8 cellular contexts compared by ENCODE assay signal in genomic region chr17:58006924-58007780, GRCh38. TPM values are rescaled to one million over a fixed set of nuclear protein-coding genes. Genes with fewer than 3 reads are reported as not detected.
DNase-seq lines count a peak whose midpoint lies in the region; ATAC-seq and TF ChIP-seq lines count a peak whose summit lies in the region.

Gene SRSF1, minus strand, starts transcription at chr17:58007246. Its CDS starts 109 bp downstream, at chr17:58007137.

- no peaks in the 10 kb centered on the region for H3K27me3 Mint-ChIP-seq in activated naive CD4-positive, alpha-beta T cell treated with anti-CD3 and anti-CD28 coated beads for 36 hours (ENCODE audit: low read depth)

- intact Hi-C loops in activated naive CD4-positive, alpha-beta T cell treated with anti-CD3 and anti-CD28 coated beads for 36 hours (cut with micrococcal nuclease), result loop anchor here (1.0 to 10.0 kb wide), 14 partner anchors 20 to 922 kb away; partner anchors contain the start of genes AKAP1, DYNLL2, MKS1 and MRPS23

- H3K4me1 ChIP-seq in gastroesophageal sphincter, result peaks cover 18 to 53% (median 29%) of the 10 kb centered on the region in 3 donors

- H3K4me1 Mint-ChIP-seq in activated naive CD4-positive, alpha-beta T cell treated with anti-CD3 and anti-CD28 coated beads for 36 hours (ENCODE audit: low read depth), result peaks cover 39% of the 10 kb centered on the region

- H3K27ac ChIP-seq in gastroesophageal sphincter, result peak within 1 kb of the TSS; percentile 92 to 99 (median 96)

- H3K4me3 ChIP-seq in HFF-Myc (replicated peaks; ENCODE audit: low read depth, low read length) (peak within 1 kb of the TSS; percentile 99), gastroesophageal sphincter (peak within 1 kb of the TSS; percentile 81)

- H3K27ac Mint-ChIP-seq in activated naive CD4-positive, alpha-beta T cell treated with anti-CD3 and anti-CD28 coated beads for 36 hours, result peak within 1 kb of the TSS; percentile 100

- CTCF ChIA-PET in activated naive CD4-positive, alpha-beta T cell treated with anti-CD3 and anti-CD28 coated beads for 36 hours (lab: Charles Lee), result interaction anchor here (0.5 to 1.3 kb wide), 6 partner anchors 8 to 1741 kb away, joined by 3 to 4 read pairs (median 4); no protein-coding TSS in a partner anchor

- H3K36me3 ChIP-seq in gastroesophageal sphincter, result peaks cover 0 to 38% of the 10 kb centered on the region in 2 donors

- H3K9me3 Mint-ChIP-seq in activated naive CD4-positive, alpha-beta T cell treated with anti-CD3 and anti-CD28 coated beads for 36 hours, result no peaks in the 10 kb centered on the region

- TF ChIP-seq CTCF in HFF-Myc (IDR thresholded peaks at IDR 0.05; ENCODE audit: low read depth, low read length, missing control alignments) (no peak), gastroesophageal sphincter (IDR thresholded peaks at IDR 0.05) (no peak)

- peak within 1 kb of the TSS; percentile 99 for H3K4me3 Mint-ChIP-seq in activated naive CD4-positive, alpha-beta T cell treated with anti-CD3 and anti-CD28 coated beads for 36 hours

- no peaks in the 10 kb centered on the region for H3K9me3 ChIP-seq in gastroesophageal sphincter

- ATAC-seq in gastroesophageal sphincter, result peak; percentile 96

- TF ChIP-seq POLR2A in gastroesophageal sphincter (IDR thresholded peaks at IDR 0.05), result peak; percentile 92 to 93

- H3K36me3 Mint-ChIP-seq in activated naive CD4-positive, alpha-beta T cell treated with anti-CD3 and anti-CD28 coated beads for 36 hours (ENCODE audit: low read depth), result peaks cover 56% of the 10 kb centered on the region

- WGBS in gastroesophageal sphincter (ENCODE audit: low coverage in 1 of 2), 2 donors, result 0 to 2% methylated on average over 12 to 13 of the region's 86 CpGs

- H3K27me3 ChIP-seq in gastroesophageal sphincter, result no peaks in the 10 kb centered on the region

- TF ChIP-seq EP300 in gastroesophageal sphincter (IDR thresholded peaks at IDR 0.05), result no peak

- DNase-seq in GM03348 (ENCODE audit: low spot score) (peak; percentile 99), HFF-Myc (ENCODE audit: extremely low read depth, low read depth) (peak; percentile 96), NAMALWA (ENCODE audit: low spot score) (peak; percentile 98), SK-N-DZ (ENCODE audit: low spot score) (peak; percentile 99), non-pigmented ciliary epithelial cell (ENCODE audit: low read depth) (peak; percentile 87), superior temporal gyrus (ENCODE audit: extremely low spot score) (peak; percentile 99)
- peak; percentile 99 for DNase-seq in activated naive CD4-positive, alpha-beta T cell treated with anti-CD3 and anti-CD28 coated beads for 36 hours

RNA-seq across cellular contexts. Expression of gene SRSF1, which starts in this region (rescaled TPM):
- 480 and 539 TPM in 2 replicates for polyA plus RNA-seq in SK-N-DZ (2014; cell fraction: cytosol; rRNA removed)
- polyA plus RNA-seq in SK-N-DZ (2014; cell fraction: nucleus; rRNA removed), result 1,112 and 1,249 TPM in 2 replicates
- total RNA-seq in activated naive CD4-positive, alpha-beta T cell treated with anti-CD3 and anti-CD28 coated beads for 36 hours, result 100 to 1,000 TPM; 248 to 257 TPM
- 100 to 1,000 TPM; 139 to 240 (median 198) TPM for total RNA-seq in gastroesophageal sphincter

Comparison
In these comparisons a context has a peak if more than half of its experiments do, and no peak if none do; other contexts are left out.
1. Peak in every context shown above with its lines: DNase-seq, ATAC-seq, H3K4me3 ChIP-seq and H3K27ac ChIP-seq.